Comparison of ENCODE assay signal across 7 cellular contexts in genomic region chr14:75011356-75012097, GRCh38. TPM values are rescaled to one million over a fixed set of nuclear protein-coding genes. Genes with fewer than 3 reads are reported as not detected.
DNase-seq lines count a peak whose midpoint lies in the region; ATAC-seq and TF ChIP-seq lines count a peak whose summit lies in the region.
"Had no signal": no experiment of that assay in that cellular context is flagged by ENCODE, and none has a peak within 500 bp of the region (broad histone marks: within the 10 kb centered on the region; RNA-seq: fewer than 3 reads in every experiment).

No MANE protein-coding gene starts in this region.

- no peak overlapping the region for H2AFZ ChIP-seq in Karpas-422 (ENCODE audit: low read length)

- TF ChIP-seq EP300 in suprapubic skin (IDR thresholded peaks at IDR 0.05) = no peak

- no peaks in the 10 kb centered on the region for H4K20me1 ChIP-seq in Karpas-422 (ENCODE audit: insufficient read depth, low read depth, low read length)

- H3K27me3 ChIP-seq in suprapubic skin (no peaks in the 10 kb centered on the region), Karpas-422 (ENCODE audit: low read length) (no peaks in the 10 kb centered on the region)
- H3K27me3 ChIP-seq: BLaER1 had no signal

- peaks cover 64% of the 10 kb centered on the region for H3K36me3 ChIP-seq in suprapubic skin
- peaks cover 71% of the 10 kb centered on the region; the same call in 1 of the 2 replicates for H3K36me3 ChIP-seq in Karpas-422 (ENCODE audit: insufficient read depth, low read length)

- H3K9me3 ChIP-seq in suprapubic skin = no peaks in the 10 kb centered on the region
- no peaks in the 10 kb centered on the region for H3K9me3 ChIP-seq in Karpas-422 (ENCODE audit: low read length)
- H3K9me3 ChIP-seq: BLaER1 had no signal

- peak; percentile 63 to 86 for ATAC-seq in activated CD4-positive, CD25-positive, alpha-beta regulatory T cell treated with anti-CD3 and anti-CD28 coated beads, Interleukin-2, amount 50 U/mL, for 24 hours

- H3K4me3 ChIP-seq in fibroblast of pulmonary artery (replicated peaks; ENCODE audit: low read depth, low read length) = no peak overlapping the region
- H3K4me3 ChIP-seq in suprapubic skin = no peak overlapping the region
- no peak overlapping the region for H3K4me3 ChIP-seq in Karpas-422 (ENCODE audit: low read length)
- H3K4me3 ChIP-seq: BLaER1 had no signal

- 53% methylated on average over 4 of the region's 4 CpGs for WGBS in suprapubic skin

- no peak overlapping the region for H3K9ac ChIP-seq in Karpas-422 (ENCODE audit: low read length)
- H3K9ac ChIP-seq: BLaER1 had no signal

- H3K9me2 ChIP-seq in Karpas-422 (replicated peaks; ENCODE audit: insufficient read depth, low read length) = no peaks in the 10 kb centered on the region

- TF ChIP-seq POLR2A in suprapubic skin (IDR thresholded peaks at IDR 0.05) = no peak

- H3K27ac ChIP-seq in suprapubic skin (peak overlapping the region; percentile 8), Karpas-422 (ENCODE audit: low read length) (no peak overlapping the region)
- H3K27ac ChIP-seq: BLaER1 had no signal

- DNase-seq in activated CD4-positive, CD25-positive, alpha-beta regulatory T cell (lab: John Stamatoyannopoulos, UW) = no peak
- peak; percentile 65 for DNase-seq in fibroblast of pulmonary artery (ENCODE audit: low read depth)
- DNase-seq in suprapubic skin (ENCODE audit: low spot score in 2 of 2) = no peak
- DNase-seq in mucosa of gallbladder (ENCODE audit: low spot score) = no peak
- DNase-seq in Karpas-422 = no peak

- no peaks in the 10 kb centered on the region for H3K79me2 ChIP-seq in Karpas-422 (ENCODE audit: low read length)

- peaks cover 4% of the 10 kb centered on the region for H3K4me1 ChIP-seq in suprapubic skin
- no peaks in the 10 kb centered on the region for H3K4me1 ChIP-seq in Karpas-422 (ENCODE audit: low read length)
- H3K4me1 ChIP-seq: BLaER1 had no signal

- no peak for TF ChIP-seq CTCF in fibroblast of pulmonary artery (IDR thresholded peaks at IDR 0.05; ENCODE audit: low read length, missing control alignments)
- no peak for TF ChIP-seq CTCF in suprapubic skin (IDR thresholded peaks at IDR 0.05)

- H3K4me2 ChIP-seq in Karpas-422 (ENCODE audit: low read depth, low read length, poor library complexity, severe bottlenecking) = no peak overlapping the region
- H3K4me2 ChIP-seq: BLaER1 had no signal

RNA-seq across cellular contexts. Expression of gene EIF2B2, which starts 8.8 kb away (rescaled TPM):
- total RNA-seq in suprapubic skin = 10 to 100 TPM; 28.9 to 46.2 (median 33.8) TPM
- total RNA-seq in mucosa of gallbladder = 51.7 TPM
- 86.5 and 106 TPM in 2 replicates for total RNA-seq in Karpas-422 (2014; rRNA removed; shearing (Covaris generic); ENCODE audit: low replicate concordance)

RNA-seq across cellular contexts. Expression of gene MLH3, which starts 39.7 kb away (rescaled TPM):
- total RNA-seq in suprapubic skin (10 to 100 TPM in 3 of 4 donors, 1 to 10 TPM in 1; 8.6 to 27.0 (median 14.1) TPM), mucosa of gallbladder (33.2 TPM)
- total RNA-seq in Karpas-422 (2014; rRNA removed; shearing (Covaris generic); ENCODE audit: low replicate concordance) = 58.3 and 71.5 TPM in 2 replicates

RNA-seq across cellular contexts. Expression of gene ACYP1, which starts 52.3 kb away (rescaled TPM):
- total RNA-seq in suprapubic skin (10 to 100 TPM; 19.2 to 40.6 (median 23.0) TPM), mucosa of gallbladder (16.5 TPM)
- total RNA-seq in Karpas-422 (2014; rRNA removed; shearing (Covaris generic); ENCODE audit: low replicate concordance) = 80.3 and 84.2 TPM in 2 replicates

RNA-seq across cellular contexts. Expression of gene PGF, which starts 56.1 kb away (rescaled TPM):
- total RNA-seq in suprapubic skin (10 to 100 TPM in 1 of 4 donors, 1 to 10 TPM in 3; 3.5 to 10.5 (median 7.9) TPM), mucosa of gallbladder (4.6 TPM)
- 3.5 and 8.3 TPM in 2 replicates for total RNA-seq in Karpas-422 (2014; rRNA removed; shearing (Covaris generic); ENCODE audit: low replicate concordance)

RNA-seq across cellular contexts. Expression of gene ZC2HC1C, which starts 57.9 kb away (rescaled TPM):
- total RNA-seq in suprapubic skin (1 to 10 TPM in 2 of 4 donors, under 1 TPM in 2; 0.32 to 5.9 (median 1.2) TPM), mucosa of gallbladder (3.9 TPM)
- total RNA-seq in Karpas-422 (2014; rRNA removed; shearing (Covaris generic); ENCODE audit: low replicate concordance) = 1.1 and 2.9 TPM in 2 replicates
